1 cellular context compared by ENCODE assay signal in the genomic region with DNA sequence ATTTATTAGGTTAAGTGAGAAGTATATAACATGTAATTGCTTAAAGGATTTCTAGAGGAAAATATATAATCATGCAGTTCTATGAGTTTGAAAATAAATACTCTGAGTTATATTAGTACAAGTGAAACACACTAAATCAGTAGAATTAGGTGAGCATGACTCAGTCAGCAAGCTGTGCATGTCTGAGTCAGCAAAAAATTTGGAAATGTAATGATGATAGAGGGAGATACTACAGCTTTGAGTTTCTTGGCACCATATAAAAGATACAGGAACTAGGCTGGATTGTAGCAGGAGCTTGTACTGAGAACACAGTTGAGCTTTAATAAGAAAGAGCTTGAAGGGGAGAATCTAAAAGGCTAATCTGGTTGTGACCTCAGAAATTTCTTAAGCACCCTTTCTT.
TF ChIP-seq lines count a peak whose summit lies in the region.

No MANE protein-coding gene starts in this region.

TF ChIP-seq in H1, 55 proteins besides CTCF, POLR2A, EP300 and RAD21 (continued from another document):
- TF ChIP-seq CBX8 (IDR thresholded peaks at IDR 0.05; ENCODE audit: borderline replicate concordance, low read depth, low read length) (no peak), BACH1 (IDR thresholded peaks at IDR 0.05; ENCODE audit: low read length) (peak; percentile 65)
